ENCODE assay signal across 8 cellular contexts in the genomic region with DNA sequence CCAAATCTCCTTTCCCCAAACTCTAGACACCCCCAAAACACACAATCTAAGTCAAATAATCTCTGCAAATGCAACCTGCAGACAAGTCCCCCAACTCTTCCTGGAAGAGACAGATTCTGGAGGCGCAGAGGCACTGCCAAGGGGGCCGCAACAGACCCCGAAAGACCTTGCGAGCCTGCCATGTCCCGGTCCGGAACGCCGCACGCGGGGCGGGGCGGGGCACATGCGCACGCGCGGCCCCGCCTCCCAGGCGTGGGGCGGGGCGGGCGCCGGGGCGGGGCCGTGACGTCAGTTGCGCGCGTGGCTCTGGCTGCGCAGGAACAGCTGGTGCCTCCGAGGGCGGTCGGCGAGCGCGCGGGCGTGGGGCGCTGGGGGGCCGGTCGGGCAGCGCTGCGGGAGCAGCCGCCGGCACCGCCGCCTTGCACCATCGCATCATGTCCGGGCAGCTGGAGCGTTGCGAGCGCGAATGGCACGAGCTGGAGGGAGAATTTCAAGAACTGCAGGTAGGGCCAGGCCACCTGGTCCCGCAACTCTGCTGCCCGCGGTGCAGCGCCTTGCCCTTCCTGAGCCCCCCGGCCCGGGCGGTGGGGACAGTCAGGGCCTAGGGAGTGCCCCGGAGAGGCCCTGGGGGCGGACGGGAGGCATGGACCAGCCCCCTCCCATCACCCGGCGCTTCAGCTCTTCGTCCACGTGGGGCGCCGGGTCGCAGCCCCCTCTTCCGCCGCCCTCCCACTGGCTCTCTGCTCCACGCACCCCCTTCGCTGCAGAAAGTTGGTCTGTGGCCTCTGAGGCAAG. TPM values are rescaled to one million over a fixed set of nuclear protein-coding genes. Genes with fewer than 3 reads are reported as not detected.
A peak's percentile ranks its signal among the peaks of the same experiment; 100 is the strongest.
DNase-seq lines count a peak whose midpoint lies in the region; ATAC-seq and TF ChIP-seq lines count a peak whose summit lies in the region.

A gene (plus strand): TSS at position 291 of the 795 bp plus-strand sequence. CDS start 144 bp downstream, at position 435.

- no peaks in the 10 kb centered on the region for H3K36me3 ChIP-seq in KMS-11 (ENCODE audit: insufficient read depth)
- no peaks in the 10 kb centered on the region for H3K36me3 ChIP-seq in vagina

- H3K4me3 ChIP-seq in GM08714 (ENCODE audit: low read length), result peak within 1 kb of the TSS; percentile 83
- H3K4me3 ChIP-seq in KMS-11 (IDR thresholded peaks at IDR 0.05; ENCODE audit: insufficient read depth, low read depth, low read length), result no peak within 1 kb of the TSS
- H3K4me3 ChIP-seq in vagina, result peak within 1 kb of the TSS; percentile 80 to 94

- ATAC-seq in GM21737 (IDR thresholded peaks at IDR 0.05; ENCODE audit: unreplicated experiment) (peak; percentile 72), T-cell (replicated peaks in 1 of 4) (peak; percentile 92 to 97 (median 92)), left ventricle myocardium superior (peak; percentile 95)

- H3K9me3 ChIP-seq in vagina, result no peaks in the 10 kb centered on the region

- POLR2A ChIA-PET in T-cell (lab: Charles Lee), result interaction anchor here (0.6 to 0.8 kb wide), 5 partner anchors 26 to 403 kb away, joined by 3 to 8 read pairs (median 4); no protein-coding TSS in a partner anchor

- no peaks in the 10 kb centered on the region for H3K27me3 Mint-ChIP-seq in T-cell

- no peak within 1 kb of the TSS; the same call in 1 of the 2 replicates for H3K27ac ChIP-seq in KMS-11
- H3K27ac ChIP-seq in vagina, result peak within 1 kb of the TSS; percentile 89

- peak; percentile 11 to 92 for TF ChIP-seq POLR2A in vagina (IDR thresholded peaks at IDR 0.05)

- peak; percentile 60 to 90 (median 75) for DNase-seq in T-cell
- DNase-seq in amniotic epithelial cell (ENCODE audit: low read depth), result peak; percentile 47
- peak; percentile 93 for DNase-seq in left ventricle myocardium superior
- peak; percentile 81 for DNase-seq in putamen (ENCODE audit: low spot score)
- DNase-seq in vagina (ENCODE audit: extremely low spot score in 2 of 2), result no peak

- H3K4me2 ChIP-seq in KMS-11, result peak within 1 kb of the TSS; percentile 78

- H3K27me3 ChIP-seq in KMS-11 (ENCODE audit: insufficient read depth, low read depth) (no peaks in the 10 kb centered on the region), vagina (no peaks in the 10 kb centered on the region)

- no peak for TF ChIP-seq CTCF in KMS-11 (conservative IDR thresholded peaks at IDR 0.05; ENCODE audit: low read depth, low read length)
- TF ChIP-seq CTCF in vagina (IDR thresholded peaks at IDR 0.05), result no peak

- CTCF ChIA-PET in T-cell (lab: Charles Lee), result interaction anchor here (0.6 to 3.2 kb wide), 12 partner anchors 11 to 310 kb away, joined by 3 to 9 read pairs (median 3); a partner anchor contains a TSS

- peak within 1 kb of the TSS; percentile 90 to 96 (median 94) for H3K4me3 Mint-ChIP-seq in T-cell

- intact Hi-C loops in left ventricle myocardium superior (cut with micrococcal nuclease), result no loop called here
- intact Hi-C loops in vagina (cut with DNase I), result no loop called here

- peaks cover 10 to 20% (median 14%) of the 10 kb centered on the region in 3 donors for H3K4me1 Mint-ChIP-seq in T-cell

- no peaks in the 10 kb centered on the region for H3K79me2 ChIP-seq in KMS-11 (ENCODE audit: insufficient read depth, low read depth)

- H3K4me1 ChIP-seq in KMS-11 (ENCODE audit: low read depth, poor library complexity, severe bottlenecking), result peaks cover 3% of the 10 kb centered on the region
- peaks cover 40% of the 10 kb centered on the region for H3K4me1 ChIP-seq in vagina

- no peaks in the 10 kb centered on the region for H3K36me3 Mint-ChIP-seq in T-cell

- peak within 1 kb of the TSS; percentile 88 for H2AFZ ChIP-seq in KMS-11 (ENCODE audit: low read depth)

- peak within 1 kb of the TSS; percentile 87 to 89 for H3K27ac Mint-ChIP-seq in T-cell

- peak within 1 kb of the TSS; percentile 58; the same call in 1 of the 2 replicates for H3K9ac ChIP-seq in KMS-11

- H3K9me3 Mint-ChIP-seq in T-cell, result no peaks in the 10 kb centered on the region

- no peaks in the 10 kb centered on the region for H4K20me1 ChIP-seq in KMS-11 (ENCODE audit: insufficient read depth)

RNA-seq across cellular contexts. Expression of the gene that starts here (rescaled TPM):
- total RNA-seq in T-cell (10 to 100 TPM in 3 of 5 donors, 1 to 10 TPM in 2; 7.9 to 11.1 (median 10.3) TPM), left ventricle myocardium superior (9.9 TPM), vagina (3.9 TPM)

Comparison
In these comparisons a context has a peak if more than half of its experiments do, and no peak if none do; other contexts are left out.
1. DNase-seq: peak in T-cell (34 of 34), amniotic epithelial cell (single experiment), left ventricle myocardium superior (single experiment) and putamen (single experiment); none in vagina (0 of 2).
2. Peak in every context shown above with its lines, with median percentiles within 50 percentile points of each other: ATAC-seq.